1 cellular context compared by ENCODE assay signal in the genomic region with DNA sequence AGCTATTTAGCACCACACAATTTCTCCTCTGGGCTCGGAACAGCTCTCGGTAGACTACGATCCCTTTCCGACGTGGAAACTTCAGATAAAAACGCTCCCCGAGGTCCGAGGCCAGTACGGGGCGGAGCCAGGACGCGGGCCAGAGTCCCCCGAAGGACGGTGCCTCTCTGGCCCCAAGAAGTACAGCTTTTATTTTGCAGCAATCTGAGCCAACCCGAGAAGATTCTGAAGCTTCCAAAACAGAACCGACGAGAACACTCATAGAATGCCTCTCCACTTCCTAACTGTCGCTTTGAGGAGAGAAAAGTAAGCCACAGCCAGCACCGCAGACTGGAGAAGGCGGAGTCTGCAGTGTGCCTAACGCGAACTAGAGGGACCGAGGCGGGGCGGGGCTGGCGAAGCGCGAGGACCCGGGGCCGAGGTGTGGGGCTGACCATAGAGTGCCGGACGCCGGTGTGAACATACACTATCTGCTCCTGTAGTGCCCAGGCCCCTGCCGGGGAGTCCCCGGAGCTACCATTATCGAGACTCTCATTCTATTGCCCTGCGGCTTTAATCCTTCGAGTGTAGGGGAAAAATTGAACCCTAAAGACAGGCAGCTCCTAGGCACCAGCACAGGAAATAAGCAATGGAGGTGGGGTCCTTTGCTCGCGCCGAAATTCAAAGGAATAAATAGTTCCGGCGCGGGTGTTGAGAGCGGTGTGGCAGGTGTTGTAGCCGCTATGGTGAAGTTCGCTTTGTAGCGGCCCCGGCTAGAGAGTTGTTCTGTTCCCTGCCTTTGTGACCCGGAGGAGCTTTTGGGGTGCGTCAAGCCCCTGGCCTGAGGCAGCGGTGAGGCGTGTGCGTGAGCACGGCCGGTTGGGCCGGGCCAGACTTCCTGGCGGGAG.
TF ChIP-seq lines count a peak whose summit lies in the region.

SMC2 (plus strand) TSS at position 663 of the 887 bp plus-strand sequence. CDS start 1,076 bp downstream, outside the sequence.

TF ChIP-seq in K562, 482 proteins besides CTCF, POLR2A, EP300 and RAD21 (continued from another document and continues in another):
- TF ChIP-seq BCLAF1 (IDR thresholded peaks at IDR 0.05; ENCODE audit: borderline replicate concordance in 1 of 2, control insufficient read depth in 1 of 2, low read depth in 2 of 2, low read length in 1 of 2) (0 out of 4 replicates have a peak, but pooled peaks of 1 of the 2 experiments have one; percentile 19), RCOR1 (IDR thresholded peaks at IDR 0.05; ENCODE audit: borderline replicate concordance in 1 of 2, low read depth in 2 of 2, low read length in 2 of 2) (no peak), BRD9 (IDR thresholded peaks at IDR 0.05; ENCODE audit: low read depth, partially characterized antibody) (peak; percentile 11), TARDBP (IDR thresholded peaks at IDR 0.05) (0 out of 2 replicates have a peak, but pooled peaks have one; percentile 21), RBBP5 (IDR thresholded peaks at IDR 0.05; ENCODE audit: borderline replicate concordance, insufficient read depth, low read length, poor library complexity, severe bottlenecking) (peak; percentile 71), ZNF174 (CRISPR knock-in tag; IDR thresholded peaks at IDR 0.05) (no peak), NBN (IDR thresholded peaks at IDR 0.05; ENCODE audit: low read depth) (peak; percentile 63; the same call in 1 of the 2 replicates), POLR2G (IDR thresholded peaks at IDR 0.05; ENCODE audit: low read depth, low read length) (peak; percentile 89), CGGBP1 (CRISPR knock-in tag; IDR thresholded peaks at IDR 0.05) (0 out of 2 replicates have a peak, but pooled peaks have one; percentile 66), ZBTB2 (IDR thresholded peaks at IDR 0.05) (no peak), JUND (IDR thresholded peaks at IDR 0.05; ENCODE audit: borderline replicate concordance, low read depth, low read length) (peak; percentile 4; the same call in 1 of the 2 replicates), JUND (tag; IDR thresholded peaks at IDR 0.05; ENCODE audit: borderline replicate concordance, low read depth, low read length) (no peak), TAF7 (tag; IDR thresholded peaks at IDR 0.05) (peak; percentile 62; the same call in 1 of the 2 replicates), ZNF830 (CRISPR knock-in tag; IDR thresholded peaks at IDR 0.05) (peak; percentile 86; the same call in 1 of the 2 replicates), KDM5B (IDR thresholded peaks at IDR 0.05; ENCODE audit: insufficient replicate concordance, low read depth, low read length) (peak; percentile 92), TCF3 (CRISPR knock-in tag; IDR thresholded peaks at IDR 0.05) (no peak; the same call in 1 of the 2 replicates), SMARCA4 (IDR thresholded peaks at IDR 0.05) (no peak), MEF2D (tag; conservative IDR thresholded peaks at IDR 0.05; ENCODE audit: low read depth) (0 out of 2 replicates have a peak, but pooled peaks have one; percentile 11), ESRRB (CRISPR knock-in tag; IDR thresholded peaks at IDR 0.05; ENCODE audit: borderline replicate concordance) (no peak), GTF2E2 (tag; IDR thresholded peaks at IDR 0.05) (peak; percentile 89; the same call in 1 of the 2 replicates), ZNF583 (CRISPR knock-in tag; IDR thresholded peaks at IDR 0.05) (no peak), ZZZ3 (IDR thresholded peaks at IDR 0.05) (no peak), CREB1 (IDR thresholded peaks at IDR 0.05) (no peak), CREB1 (CRISPR knock-in tag; IDR thresholded peaks at IDR 0.05) (no peak), HDAC2 (IDR thresholded peaks at IDR 0.05) (0 out of 2 replicates have a peak, but pooled peaks have one; percentile 48), XRCC3 (IDR thresholded peaks at IDR 0.05) (no peak), HBP1 (CRISPR knock-in tag; IDR thresholded peaks at IDR 0.05) (0 out of 2 replicates have a peak, but pooled peaks have one; percentile 54), ZBTB17 (CRISPR knock-in tag; IDR thresholded peaks at IDR 0.05) (0 out of 2 replicates have a peak, but pooled peaks have one; percentile 16), L3MBTL2 (IDR thresholded peaks at IDR 0.05) (peak; percentile 77; the same call in 1 of the 2 replicates), SP2 (IDR thresholded peaks at IDR 0.05; ENCODE audit: extremely low read depth, low read depth, low read length, poor library complexity, severe bottlenecking) (no peak), MYBL2 (IDR thresholded peaks at IDR 0.05; ENCODE audit: low read depth) (peak; percentile 90), MYBL2 (CRISPR knock-in tag; IDR thresholded peaks at IDR 0.05; ENCODE audit: borderline replicate concordance) (no peak), EGR1 (conservative IDR thresholded peaks at IDR 0.05) (0 out of 2 replicates have a peak, but pooled peaks have one; percentile 21), FOSL1 (tag; conservative IDR thresholded peaks at IDR 0.05) (no peak), YY1 (IDR thresholded peaks at IDR 0.05; ENCODE audit: borderline replicate concordance in 1 of 3, control insufficient read depth in 1 of 3, extremely low read depth in 1 of 3, insufficient read depth in 3 of 3, insufficient read length in 1 of 3, insufficient replicate concordance in 2 of 3, low read depth in 1 of 3, low read length in 2 of 3) (peak; percentile 6 to 68 (median 45)), GTF2F1 (IDR thresholded peaks at IDR 0.05; ENCODE audit: low read depth, low read length) (peak; percentile 86), NR2C1 (IDR thresholded peaks at IDR 0.05) (no peak; the same call in 1 of the 2 replicates), NR2C1 (tag; IDR thresholded peaks at IDR 0.05) (peak; percentile 55), ATF1 (CRISPR knock-in tag; IDR thresholded peaks at IDR 0.05) (no peak), ATF1 (tag; IDR thresholded peaks at IDR 0.05) (peak; percentile 63)
- TF ChIP-seq, protein P1, sequence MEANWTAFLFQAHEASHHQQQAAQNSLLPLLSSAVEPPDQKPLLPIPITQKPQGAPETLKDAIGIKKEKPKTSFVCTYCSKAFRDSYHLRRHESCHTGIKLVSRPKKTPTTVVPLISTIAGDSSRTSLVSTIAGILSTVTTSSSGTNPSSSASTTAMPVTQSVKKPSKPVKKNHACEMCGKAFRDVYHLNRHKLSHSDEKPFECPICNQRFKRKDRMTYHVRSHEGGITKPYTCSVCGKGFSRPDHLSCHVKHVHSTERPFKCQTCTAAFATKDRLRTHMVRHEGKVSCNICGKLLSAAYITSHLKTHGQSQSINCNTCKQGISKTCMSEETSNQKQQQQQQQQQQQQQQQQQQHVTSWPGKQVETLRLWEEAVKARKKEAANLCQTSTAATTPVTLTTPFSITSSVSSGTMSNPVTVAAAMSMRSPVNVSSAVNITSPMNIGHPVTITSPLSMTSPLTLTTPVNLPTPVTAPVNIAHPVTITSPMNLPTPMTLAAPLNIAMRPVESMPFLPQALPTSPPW (CRISPR knock-in tag; IDR thresholded peaks at IDR 0.05), result no peak
- TF ChIP-seq, protein P2, sequence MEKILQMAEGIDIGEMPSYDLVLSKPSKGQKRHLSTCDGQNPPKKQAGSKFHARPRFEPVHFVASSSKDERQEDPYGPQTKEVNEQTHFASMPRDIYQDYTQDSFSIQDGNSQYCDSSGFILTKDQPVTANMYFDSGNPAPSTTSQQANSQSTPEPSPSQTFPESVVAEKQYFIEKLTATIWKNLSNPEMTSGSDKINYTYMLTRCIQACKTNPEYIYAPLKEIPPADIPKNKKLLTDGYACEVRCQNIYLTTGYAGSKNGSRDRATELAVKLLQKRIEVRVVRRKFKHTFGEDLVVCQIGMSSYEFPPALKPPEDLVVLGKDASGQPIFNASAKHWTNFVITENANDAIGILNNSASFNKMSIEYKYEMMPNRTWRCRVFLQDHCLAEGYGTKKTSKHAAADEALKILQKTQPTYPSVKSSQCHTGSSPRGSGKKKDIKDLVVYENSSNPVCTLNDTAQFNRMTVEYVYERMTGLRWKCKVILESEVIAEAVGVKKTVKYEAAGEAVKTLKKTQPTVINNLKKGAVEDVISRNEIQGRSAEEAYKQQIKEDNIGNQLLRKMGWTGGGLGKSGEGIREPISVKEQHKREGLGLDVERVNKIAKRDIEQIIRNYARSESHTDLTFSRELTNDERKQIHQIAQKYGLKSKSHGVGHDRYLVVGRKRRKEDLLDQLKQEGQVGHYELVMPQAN (IDR thresholded peaks at IDR 0.05; ENCODE audit: borderline replicate concordance), result peak; percentile 94
- TF ChIP-seq, protein P3, sequence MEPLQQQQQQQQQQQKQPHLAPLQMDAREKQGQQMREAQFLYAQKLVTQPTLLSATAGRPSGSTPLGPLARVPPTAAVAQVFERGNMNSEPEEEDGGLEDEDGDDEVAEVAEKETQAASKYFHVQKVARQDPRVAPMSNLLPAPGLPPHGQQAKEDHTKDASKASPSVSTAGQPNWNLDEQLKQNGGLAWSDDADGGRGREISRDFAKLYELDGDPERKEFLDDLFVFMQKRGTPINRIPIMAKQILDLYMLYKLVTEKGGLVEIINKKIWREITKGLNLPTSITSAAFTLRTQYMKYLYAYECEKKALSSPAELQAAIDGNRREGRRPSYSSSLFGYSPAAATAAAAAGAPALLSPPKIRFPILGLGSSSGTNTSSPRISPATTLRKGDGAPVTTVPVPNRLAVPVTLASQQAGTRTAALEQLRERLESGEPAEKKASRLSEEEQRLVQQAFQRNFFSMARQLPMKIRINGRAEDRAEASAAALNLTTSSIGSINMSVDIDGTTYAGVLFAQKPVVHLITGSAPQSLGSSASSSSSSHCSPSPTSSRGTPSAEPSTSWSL (CRISPR knock-in tag; IDR thresholded peaks at IDR 0.05; ENCODE audit: borderline replicate concordance), result no peak
- TF ChIP-seq, protein P4, sequence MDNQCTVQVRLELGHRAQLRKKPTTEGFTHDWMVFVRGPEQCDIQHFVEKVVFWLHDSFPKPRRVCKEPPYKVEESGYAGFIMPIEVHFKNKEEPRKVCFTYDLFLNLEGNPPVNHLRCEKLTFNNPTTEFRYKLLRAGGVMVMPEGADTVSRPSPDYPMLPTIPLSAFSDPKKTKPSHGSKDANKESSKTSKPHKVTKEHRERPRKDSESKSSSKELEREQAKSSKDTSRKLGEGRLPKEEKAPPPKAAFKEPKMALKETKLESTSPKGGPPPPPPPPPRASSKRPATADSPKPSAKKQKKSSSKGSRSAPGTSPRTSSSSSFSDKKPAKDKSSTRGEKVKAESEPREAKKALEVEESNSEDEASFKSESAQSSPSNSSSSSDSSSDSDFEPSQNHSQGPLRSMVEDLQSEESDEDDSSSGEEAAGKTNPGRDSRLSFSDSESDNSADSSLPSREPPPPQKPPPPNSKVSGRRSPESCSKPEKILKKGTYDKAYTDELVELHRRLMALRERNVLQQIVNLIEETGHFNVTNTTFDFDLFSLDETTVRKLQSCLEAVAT (IDR thresholded peaks at IDR 0.05), result peak; percentile 22 to 40; a peak in 2 of 4 replicates
